4 cellular contexts compared by ENCODE assay signal in genomic region chr2:43726961-43727633, GRCh38. TPM values are rescaled to one million over a fixed set of nuclear protein-coding genes. Genes with fewer than 3 reads are reported as not detected.
"Had no signal": no experiment of that assay in that cellular context is flagged by ENCODE, and none has a peak within 500 bp of the region (broad histone marks: within the 10 kb centered on the region; RNA-seq: fewer than 3 reads in every experiment).

No MANE protein-coding gene starts in this region.

RNA-seq across cellular contexts. Expression of gene C1GALT1C1L, which starts 50.9 kb away (rescaled TPM):
- total RNA-seq: activated B cell treated with CpG ODN at 0.5 μM for 24 hours, endodermal cell, T-helper 17 cell had no signal
- polyA plus RNA-seq: immature natural killer cell had no signal
